1 cellular context compared by ENCODE assay signal in the genomic region with DNA sequence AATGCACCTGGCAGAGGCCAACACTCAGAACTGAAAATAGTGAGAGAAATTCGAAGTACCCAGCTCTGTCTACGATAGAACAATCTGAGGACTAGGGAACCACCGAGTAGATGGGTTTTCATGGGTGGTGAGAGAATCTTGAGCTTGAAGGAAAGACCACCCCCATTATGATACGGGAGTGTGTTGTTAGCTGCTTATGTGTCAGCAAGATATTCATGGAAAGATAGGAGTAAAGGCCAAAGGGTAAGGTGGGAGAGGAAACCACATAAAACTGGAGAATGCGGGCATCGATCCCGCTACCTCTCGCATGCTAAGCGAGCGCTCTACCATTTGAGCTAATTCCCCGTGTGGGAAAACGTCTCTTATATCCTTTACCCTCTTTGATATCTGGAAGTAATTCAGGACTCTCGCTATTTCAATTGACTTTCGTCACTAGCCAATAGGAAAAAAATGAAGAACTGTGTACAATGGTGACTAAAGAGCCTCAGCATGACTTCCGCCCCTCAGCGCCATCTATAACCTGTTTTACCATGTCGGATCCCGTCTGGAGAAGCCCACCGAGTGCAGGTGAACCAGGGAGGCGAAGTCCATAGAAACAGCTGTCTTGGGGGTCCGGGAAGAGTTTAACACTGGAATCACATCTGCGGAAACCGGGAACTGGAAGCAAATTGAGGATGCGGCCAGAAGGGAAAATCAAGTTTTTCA.
TF ChIP-seq lines count a peak whose summit lies in the region.

No MANE protein-coding gene starts in this region.

TF ChIP-seq in HepG2, 621 proteins besides CTCF, POLR2A, EP300 and RAD21 (continued from another document and continues in another):
- TF ChIP-seq, protein P1, sequence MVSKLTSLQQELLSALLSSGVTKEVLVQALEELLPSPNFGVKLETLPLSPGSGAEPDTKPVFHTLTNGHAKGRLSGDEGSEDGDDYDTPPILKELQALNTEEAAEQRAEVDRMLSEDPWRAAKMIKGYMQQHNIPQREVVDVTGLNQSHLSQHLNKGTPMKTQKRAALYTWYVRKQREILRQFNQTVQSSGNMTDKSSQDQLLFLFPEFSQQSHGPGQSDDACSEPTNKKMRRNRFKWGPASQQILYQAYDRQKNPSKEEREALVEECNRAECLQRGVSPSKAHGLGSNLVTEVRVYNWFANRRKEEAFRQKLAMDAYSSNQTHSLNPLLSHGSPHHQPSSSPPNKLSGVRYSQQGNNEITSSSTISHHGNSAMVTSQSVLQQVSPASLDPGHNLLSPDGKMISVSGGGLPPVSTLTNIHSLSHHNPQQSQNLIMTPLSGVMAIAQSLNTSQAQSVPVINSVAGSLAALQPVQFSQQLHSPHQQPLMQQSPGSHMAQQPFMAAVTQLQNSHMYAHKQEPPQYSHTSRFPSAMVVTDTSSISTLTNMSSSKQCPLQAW (CRISPR knock-in tag; IDR thresholded peaks at IDR 0.05) = peak; percentile 83
- TF ChIP-seq, protein P2, sequence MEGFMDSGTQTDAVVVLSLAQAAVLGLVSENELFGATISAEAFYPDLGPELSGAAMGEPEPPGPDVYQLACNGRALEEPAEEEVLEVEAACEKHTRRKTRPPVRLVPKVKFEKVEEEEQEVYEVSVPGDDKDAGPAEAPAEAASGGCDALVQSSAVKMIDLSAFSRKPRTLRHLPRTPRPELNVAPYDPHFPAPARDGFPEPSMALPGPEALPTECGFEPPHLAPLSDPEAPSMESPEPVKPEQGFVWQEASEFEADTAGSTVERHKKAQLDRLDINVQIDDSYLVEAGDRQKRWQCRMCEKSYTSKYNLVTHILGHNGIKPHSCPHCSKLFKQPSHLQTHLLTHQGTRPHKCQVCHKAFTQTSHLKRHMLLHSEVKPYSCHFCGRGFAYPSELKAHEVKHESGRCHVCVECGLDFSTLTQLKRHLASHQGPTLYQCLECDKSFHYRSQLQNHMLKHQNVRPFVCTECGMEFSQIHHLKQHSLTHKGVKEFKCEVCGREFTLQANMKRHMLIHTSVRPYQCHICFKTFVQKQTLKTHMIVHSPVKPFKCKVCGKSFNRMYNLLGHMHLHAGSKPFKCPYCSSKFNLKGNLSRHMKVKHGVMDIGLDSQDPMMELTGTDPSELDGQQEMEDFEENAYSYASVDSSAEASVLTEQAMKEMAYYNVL (CRISPR knock-in tag; IDR thresholded peaks at IDR 0.05; ENCODE audit: borderline replicate concordance) = peak; percentile 86
- TF ChIP-seq NONO (IDR thresholded peaks at IDR 0.05) (no peak), NONO (CRISPR knock-in tag; conservative IDR thresholded peaks at IDR 0.05) (peak; percentile 82), EEA1 (CRISPR knock-in tag; IDR thresholded peaks at IDR 0.05; ENCODE audit: borderline replicate concordance) (no peak), NKX3-1 (CRISPR knock-in tag; IDR thresholded peaks at IDR 0.05) (peak; percentile 46; the same call in 1 of the 2 replicates), ZKSCAN8 (CRISPR knock-in tag; IDR thresholded peaks at IDR 0.05; ENCODE audit: borderline replicate concordance) (peak; percentile 95), PHF21A (CRISPR knock-in tag; IDR thresholded peaks at IDR 0.05) (peak; percentile 90), ATF7 (IDR thresholded peaks at IDR 0.05) (no peak), ATF7 (CRISPR knock-in tag; IDR thresholded peaks at IDR 0.05) (peak; percentile 16; the same call in 1 of the 2 replicates), HOXA3 (CRISPR knock-in tag; IDR thresholded peaks at IDR 0.05) (peak; percentile 72), JUN (CRISPR knock-in tag; IDR thresholded peaks at IDR 0.05) (peak; percentile 69), ZNF564 (CRISPR knock-in tag; IDR thresholded peaks at IDR 0.05) (no peak), ZNF350 (CRISPR knock-in tag; IDR thresholded peaks at IDR 0.05; ENCODE audit: borderline replicate concordance, low read depth) (peak; percentile 90), ZNF446 (CRISPR knock-in tag; IDR thresholded peaks at IDR 0.05) (no peak), SMAD1 (CRISPR knock-in tag; IDR thresholded peaks at IDR 0.05; ENCODE audit: borderline replicate concordance, low read depth) (peak; percentile 89), ZNF883 (CRISPR knock-in tag; IDR thresholded peaks at IDR 0.05; ENCODE audit: not compliant biosample characterization) (peak; percentile 21), HNF4G (IDR thresholded peaks at IDR 0.05; ENCODE audit: borderline replicate concordance, low read depth, low read length) (peak; percentile 85), HNF4G (CRISPR knock-in tag; IDR thresholded peaks at IDR 0.05; ENCODE audit: borderline replicate concordance, low read depth) (peak; percentile 64; the same call in 1 of the 2 replicates), SALL2 (CRISPR knock-in tag; IDR thresholded peaks at IDR 0.05) (peak; percentile 83; the same call in 1 of the 2 replicates), CAMTA2 (CRISPR knock-in tag; IDR thresholded peaks at IDR 0.05; ENCODE audit: borderline replicate concordance) (0 out of 2 replicates have a peak, but pooled peaks have one; percentile 9), DR1 (CRISPR knock-in tag; IDR thresholded peaks at IDR 0.05) (peak; percentile 94), KDM3A (CRISPR knock-in tag; IDR thresholded peaks at IDR 0.05; ENCODE audit: low read depth) (peak; percentile 84), ATF2 (CRISPR knock-in tag; IDR thresholded peaks at IDR 0.05) (peak; percentile 92), GABPA (IDR thresholded peaks at IDR 0.05; ENCODE audit: low read depth, low read length) (no peak), GABPA (CRISPR knock-in tag; IDR thresholded peaks at IDR 0.05; ENCODE audit: low read depth) (peak; percentile 70), ZNF205 (CRISPR knock-in tag; IDR thresholded peaks at IDR 0.05) (peak; percentile 96), ZNF7 (CRISPR knock-in tag; IDR thresholded peaks at IDR 0.05) (0 out of 2 replicates have a peak, but pooled peaks have one; percentile 44), PITX1 (CRISPR knock-in tag; IDR thresholded peaks at IDR 0.05) (no peak; the same call in 1 of the 2 replicates), ZSCAN5A (CRISPR knock-in tag; IDR thresholded peaks at IDR 0.05; ENCODE audit: borderline replicate concordance) (0 out of 2 replicates have a peak, but pooled peaks have one; percentile 56), ZNF788 (CRISPR knock-in tag; IDR thresholded peaks at IDR 0.05; ENCODE audit: borderline replicate concordance) (peak; percentile 93; the same call in 1 of the 2 replicates), ZGPAT (CRISPR knock-in tag; IDR thresholded peaks at IDR 0.05) (peak; percentile 77), CBX1 (IDR thresholded peaks at IDR 0.05; ENCODE audit: low read depth) (peak; percentile 75), ZBTB34 (CRISPR knock-in tag; IDR thresholded peaks at IDR 0.05) (peak; percentile 66; the same call in 1 of the 2 replicates), POLR2AphosphoS5 (IDR thresholded peaks at IDR 0.05; ENCODE audit: low read depth, low read length) (0 out of 2 replicates have a peak, but pooled peaks have one; percentile 22), ZNF737 (CRISPR knock-in tag; IDR thresholded peaks at IDR 0.05; ENCODE audit: borderline replicate concordance) (0 out of 2 replicates have a peak, but pooled peaks have one; percentile 88), ATF7-NPFF (CRISPR knock-in tag; IDR thresholded peaks at IDR 0.05; ENCODE audit: low read depth) (peak; percentile 73; the same call in 1 of the 2 replicates), RFX3 (CRISPR knock-in tag; IDR thresholded peaks at IDR 0.05) (peak; percentile 28; the same call in 1 of the 2 replicates), RXRB (CRISPR knock-in tag; IDR thresholded peaks at IDR 0.05; ENCODE audit: borderline replicate concordance) (peak; percentile 84), SMARCE1 (IDR thresholded peaks at IDR 0.05; ENCODE audit: borderline replicate concordance) (no peak), HDAC1 (CRISPR knock-in tag; IDR thresholded peaks at IDR 0.05) (peak; percentile 68), CENPT (CRISPR knock-in tag; IDR thresholded peaks at IDR 0.05; ENCODE audit: low read depth) (no peak), AHR (CRISPR knock-in tag; IDR thresholded peaks at IDR 0.05) (0 out of 2 replicates have a peak, but pooled peaks have one; percentile 54), CCDC6 (CRISPR knock-in tag; IDR thresholded peaks at IDR 0.05) (peak; percentile 53; the same call in 1 of the 2 replicates), ARNT2 (CRISPR knock-in tag; IDR thresholded peaks at IDR 0.05; ENCODE audit: low read depth) (no peak; the same call in 1 of the 2 replicates), ERF (CRISPR knock-in tag; IDR thresholded peaks at IDR 0.05) (peak; percentile 96)
- TF ChIP-seq, protein P3, sequence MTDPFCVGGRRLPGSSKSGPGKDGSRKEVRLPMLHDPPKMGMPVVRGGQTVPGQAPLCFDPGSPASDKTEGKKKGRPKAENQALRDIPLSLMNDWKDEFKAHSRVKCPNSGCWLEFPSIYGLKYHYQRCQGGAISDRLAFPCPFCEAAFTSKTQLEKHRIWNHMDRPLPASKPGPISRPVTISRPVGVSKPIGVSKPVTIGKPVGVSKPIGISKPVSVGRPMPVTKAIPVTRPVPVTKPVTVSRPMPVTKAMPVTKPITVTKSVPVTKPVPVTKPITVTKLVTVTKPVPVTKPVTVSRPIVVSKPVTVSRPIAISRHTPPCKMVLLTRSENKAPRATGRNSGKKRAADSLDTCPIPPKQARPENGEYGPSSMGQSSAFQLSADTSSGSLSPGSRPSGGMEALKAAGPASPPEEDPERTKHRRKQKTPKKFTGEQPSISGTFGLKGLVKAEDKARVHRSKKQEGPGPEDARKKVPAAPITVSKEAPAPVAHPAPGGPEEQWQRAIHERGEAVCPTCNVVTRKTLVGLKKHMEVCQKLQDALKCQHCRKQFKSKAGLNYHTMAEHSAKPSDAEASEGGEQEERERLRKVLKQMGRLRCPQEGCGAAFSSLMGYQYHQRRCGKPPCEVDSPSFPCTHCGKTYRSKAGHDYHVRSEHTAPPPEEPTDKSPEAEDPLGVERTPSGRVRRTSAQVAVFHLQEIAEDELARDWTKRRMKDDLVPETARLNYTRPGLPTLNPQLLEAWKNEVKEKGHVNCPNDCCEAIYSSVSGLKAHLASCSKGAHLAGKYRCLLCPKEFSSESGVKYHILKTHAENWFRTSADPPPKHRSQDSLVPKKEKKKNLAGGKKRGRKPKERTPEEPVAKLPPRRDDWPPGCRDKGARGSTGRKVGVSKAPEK (CRISPR knock-in tag; IDR thresholded peaks at IDR 0.05; ENCODE audit: borderline replicate concordance) = no peak
- TF ChIP-seq, protein P4, sequence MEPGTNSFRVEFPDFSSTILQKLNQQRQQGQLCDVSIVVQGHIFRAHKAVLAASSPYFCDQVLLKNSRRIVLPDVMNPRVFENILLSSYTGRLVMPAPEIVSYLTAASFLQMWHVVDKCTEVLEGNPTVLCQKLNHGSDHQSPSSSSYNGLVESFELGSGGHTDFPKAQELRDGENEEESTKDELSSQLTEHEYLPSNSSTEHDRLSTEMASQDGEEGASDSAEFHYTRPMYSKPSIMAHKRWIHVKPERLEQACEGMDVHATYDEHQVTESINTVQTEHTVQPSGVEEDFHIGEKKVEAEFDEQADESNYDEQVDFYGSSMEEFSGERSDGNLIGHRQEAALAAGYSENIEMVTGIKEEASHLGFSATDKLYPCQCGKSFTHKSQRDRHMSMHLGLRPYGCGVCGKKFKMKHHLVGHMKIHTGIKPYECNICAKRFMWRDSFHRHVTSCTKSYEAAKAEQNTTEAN (CRISPR knock-in tag; conservative IDR thresholded peaks at IDR 0.05) = no peak
- TF ChIP-seq, protein P5, sequence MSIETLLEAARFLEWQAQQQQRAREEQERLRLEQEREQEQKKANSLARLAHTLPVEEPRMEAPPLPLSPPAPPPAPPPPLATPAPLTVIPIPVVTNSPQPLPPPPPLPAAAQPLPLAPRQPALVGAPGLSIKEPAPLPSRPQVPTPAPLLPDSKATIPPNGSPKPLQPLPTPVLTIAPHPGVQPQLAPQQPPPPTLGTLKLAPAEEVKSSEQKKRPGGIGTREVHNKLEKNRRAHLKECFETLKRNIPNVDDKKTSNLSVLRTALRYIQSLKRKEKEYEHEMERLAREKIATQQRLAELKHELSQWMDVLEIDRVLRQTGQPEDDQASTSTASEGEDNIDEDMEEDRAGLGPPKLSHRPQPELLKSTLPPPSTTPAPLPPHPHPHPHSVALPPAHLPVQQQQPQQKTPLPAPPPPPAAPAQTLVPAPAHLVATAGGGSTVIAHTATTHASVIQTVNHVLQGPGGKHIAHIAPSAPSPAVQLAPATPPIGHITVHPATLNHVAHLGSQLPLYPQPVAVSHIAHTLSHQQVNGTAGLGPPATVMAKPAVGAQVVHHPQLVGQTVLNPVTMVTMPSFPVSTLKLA (IDR thresholded peaks at IDR 0.05) = 0 out of 2 replicates have a peak, but pooled peaks have one; percentile 2
